24 cellular contexts compared by ENCODE assay signal in genomic region chr14:58002618-58003017, GRCh38.
DNase-seq lines count a peak whose midpoint lies in the region; ATAC-seq, FAIRE-seq and TF ChIP-seq lines count a peak whose summit lies in the region.
"Had no signal": no experiment of that assay in that cellular context is flagged by ENCODE, and none has a peak within 500 bp of the region (broad histone marks: within the 10 kb centered on the region; RNA-seq: fewer than 3 reads in every experiment).

No MANE protein-coding gene starts in this region.

- intact Hi-C loops in GM12878 (cut with micrococcal nuclease; ENCODE audit: unreplicated experiment), result no loop called here

- in situ Hi-C loops in GM12878 (cut with MboI), result no loop called here

- FAIRE-seq in HTR-8/SVneo (lab: Jason Lieb, UNC) (peak; percentile 83), GM12878 (lab: Jason Lieb, UNC) (no peak)
- FAIRE-seq: A204.1, GM12891, GM18507, H1 had no signal

- no peaks in the 10 kb centered on the region for H3K9me3 ChIP-seq in GM12878 (replicated peaks; ENCODE audit: control insufficient read depth, insufficient read depth, low read length)
- H3K9me3 ChIP-seq: BLaER1, Caco-2 had no signal

- no peak for TF ChIP-seq CTCF in GM12878 (IDR thresholded peaks at IDR 0.05 in 2 of 3, conservative IDR thresholded peaks at IDR 0.05 in 1 of 3; ENCODE audit: control insufficient read depth in 2 of 3, extremely low read depth in 1 of 3, insufficient read depth in 1 of 3, low read depth in 3 of 3, low read length in 3 of 3)

- CTCF ChIA-PET in GM12878 (lab: Yijun Ruan, JAX), result no interaction called here

- RAD21 ChIA-PET in GM12878 (lab: Charles Lee; ENCODE audit: unreplicated experiment), result no interaction called here

- TF ChIP-seq POLR2A in GM12878 (IDR thresholded peaks at IDR 0.05; ENCODE audit: low read depth, low read length) (no peak), erythroblast (IDR thresholded peaks at IDR 0.05; ENCODE audit: low read length) (no peak)

- ATAC-seq in GM18519 (IDR thresholded peaks at IDR 0.05; ENCODE audit: low FRiP score, unreplicated experiment), result peak; percentile 86
- peak; percentile 57 for ATAC-seq in GM19351 (IDR thresholded peaks at IDR 0.05; ENCODE audit: unreplicated experiment)
- ATAC-seq in GM12878, result no peak
- ATAC-seq in GM21529 (IDR thresholded peaks at IDR 0.05; ENCODE audit: unreplicated experiment), result no peak
- ATAC-seq: CD8-positive, alpha-beta T cell had no signal

- no peak overlapping the region for H2AFZ ChIP-seq in GM12878 (ENCODE audit: control insufficient read depth, low read depth, low read length)
- H2AFZ ChIP-seq: GM23248 had no signal

- no peak overlapping the region for H3K4me2 ChIP-seq in GM12878 (ENCODE audit: control insufficient read depth, insufficient read depth)
- H3K4me2 ChIP-seq: BLaER1 had no signal

- no peak for TF ChIP-seq EP300 in GM12878 (IDR thresholded peaks at IDR 0.05; ENCODE audit: borderline replicate concordance in 1 of 2, control insufficient read depth in 1 of 2, low read depth in 2 of 2, low read length in 2 of 2)

- H4K20me1 ChIP-seq in GM12878 (ENCODE audit: control insufficient read depth, insufficient read depth), result no peaks in the 10 kb centered on the region
- H4K20me1 ChIP-seq: BLaER1 had no signal

- no peaks in the 10 kb centered on the region for H3K4me1 ChIP-seq in GM12878 (ENCODE audit: control insufficient read depth, insufficient read depth, low read length)
- H3K4me1 ChIP-seq: Caco-2 had no signal

- no peak overlapping the region for H3K9ac ChIP-seq in GM12878 (ENCODE audit: control insufficient read depth, insufficient read depth, low read length)
- H3K9ac ChIP-seq: BLaER1, GM23248 had no signal

- no peaks in the 10 kb centered on the region for H3K36me3 ChIP-seq in GM12878 (ENCODE audit: control insufficient read depth in 2 of 2, insufficient read depth in 2 of 2, low read length in 1 of 2)
- H3K36me3 ChIP-seq: BLaER1 had no signal

- BruUV-seq in GM12878 (replicated peaks; lab: Mats Ljungman, UMichigan), result no TSS peak

- DNase-seq in HTR-8/SVneo (ENCODE audit: insufficient read length, low spot score), result no peak
- no peak for DNase-seq in GM12878 (ENCODE audit: low read depth, low spot score)
- DNase-seq in dermis blood vessel endothelial cell, result no peak
- no peak for DNase-seq in DMS79 treated with DMSO at 0.1 percent for 48 hours (lab: John Stamatoyannopoulos, UW)
- DNase-seq in erythroblast (lab: John Stamatoyannopoulos, UW), result no peak
- DNase-seq: Caco-2; CD4-positive, CD25-positive, alpha-beta regulatory T cell; CD8-positive, alpha-beta T cell; DMS153; EL; GDM1; GM23248; H7; HCEC 1CT had no signal

- no peaks in the 10 kb centered on the region for H3K79me2 ChIP-seq in GM12878 (ENCODE audit: control insufficient read depth, insufficient read depth, low read length)

- WGBS in GM12878 (ENCODE audit: insufficient coverage, insufficient replicate concordance, low lambda C conversion rate, missing lambda C conversion rate), result 0% methylated on average over 2 of the region's 2 CpGs

- TF ChIP-seq RAD21 in GM12878 (IDR thresholded peaks at IDR 0.05; ENCODE audit: insufficient read depth, low read depth, low read length), result no peak

- POLR2A ChIA-PET in GM12878 (lab: Charles Lee), result no interaction called here

- SMC1A ChIA-PET in GM12878 (lab: Charles Lee; ENCODE audit: uncharacterized antibody, unreplicated experiment), result interaction anchor here (0.6 to 0.7 kb wide), 2 partner anchors 28 to 1142 kb away, joined by 3 read pairs; no protein-coding TSS in a partner anchor

- H3K27me3 ChIP-seq in GM12878 (replicated peaks in 1 of 2; ENCODE audit: control insufficient read depth in 2 of 2, insufficient read depth in 2 of 2, low read length in 1 of 2), result no peaks in the 10 kb centered on the region; a peak in 1 of 4 replicates
- H3K27me3 ChIP-seq: BLaER1 had no signal

- H3K4me3 ChIP-seq in GM12878, result no peak overlapping the region
- H3K4me3 ChIP-seq: BLaER1, GM23248 had no signal

- no peak overlapping the region for H3K27ac ChIP-seq in GM12878 (ENCODE audit: control insufficient read depth, insufficient read depth)
- H3K27ac ChIP-seq: 22Rv1, BLaER1, C4-2B, GM23248 had no signal

TF ChIP-seq in GM12878, 131 proteins besides CTCF, POLR2A, EP300 and RAD21:
- no peak for TF ChIP-seq SMC3 (IDR thresholded peaks at IDR 0.05; ENCODE audit: borderline replicate concordance, low read length)
- TF ChIP-seq TCF7 (IDR thresholded peaks at IDR 0.05; ENCODE audit: borderline replicate concordance), result no peak
- no peak for TF ChIP-seq CEBPB (IDR thresholded peaks at IDR 0.05; ENCODE audit: borderline replicate concordance in 1 of 2, low read depth in 2 of 2, low read length in 2 of 2)
- no peak for TF ChIP-seq FOS (IDR thresholded peaks at IDR 0.05; ENCODE audit: borderline replicate concordance, extremely low read depth, insufficient read length)
- peak; percentile 28; the same call in 1 of the 2 replicates for TF ChIP-seq JUNB (IDR thresholded peaks at IDR 0.05)
- TF ChIP-seq, protein P1, sequence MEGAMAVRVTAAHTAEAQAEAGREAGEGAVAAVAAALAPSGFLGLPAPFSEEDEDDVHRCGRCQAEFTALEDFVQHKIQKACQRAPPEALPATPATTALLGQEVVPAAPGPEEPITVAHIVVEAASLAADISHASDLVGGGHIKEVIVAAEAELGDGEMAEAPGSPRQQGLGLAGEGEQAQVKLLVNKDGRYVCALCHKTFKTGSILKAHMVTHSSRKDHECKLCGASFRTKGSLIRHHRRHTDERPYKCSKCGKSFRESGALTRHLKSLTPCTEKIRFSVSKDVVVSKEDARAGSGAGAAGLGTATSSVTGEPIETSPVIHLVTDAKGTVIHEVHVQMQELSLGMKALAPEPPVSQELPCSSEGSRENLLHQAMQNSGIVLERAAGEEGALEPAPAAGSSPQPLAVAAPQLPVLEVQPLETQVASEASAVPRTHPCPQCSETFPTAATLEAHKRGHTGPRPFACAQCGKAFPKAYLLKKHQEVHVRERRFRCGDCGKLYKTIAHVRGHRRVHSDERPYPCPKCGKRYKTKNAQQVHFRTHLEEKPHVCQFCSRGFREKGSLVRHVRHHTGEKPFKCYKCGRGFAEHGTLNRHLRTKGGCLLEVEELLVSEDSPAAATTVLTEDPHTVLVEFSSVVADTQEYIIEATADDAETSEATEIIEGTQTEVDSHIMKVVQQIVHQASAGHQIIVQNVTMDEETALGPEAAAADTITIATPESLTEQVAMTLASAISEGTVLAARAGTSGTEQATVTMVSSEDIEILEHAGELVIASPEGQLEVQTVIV (IDR thresholded peaks at IDR 0.05; ENCODE audit: borderline replicate concordance, partially characterized antibody), result no peak
- TF ChIP-seq TCF3 (IDR thresholded peaks at IDR 0.05; ENCODE audit: borderline replicate concordance, insufficient read depth, low read depth, low read length), result no peak

Comparison
In these comparisons a context has a peak if more than half of its experiments do, and no peak if none do; other contexts are left out.
1. ATAC-seq: peak in GM18519 (single experiment) and GM19351 (single experiment); none in GM12878 (single experiment) and GM21529 (single experiment).